27 cellular contexts compared by ENCODE assay signal in the genomic region with DNA sequence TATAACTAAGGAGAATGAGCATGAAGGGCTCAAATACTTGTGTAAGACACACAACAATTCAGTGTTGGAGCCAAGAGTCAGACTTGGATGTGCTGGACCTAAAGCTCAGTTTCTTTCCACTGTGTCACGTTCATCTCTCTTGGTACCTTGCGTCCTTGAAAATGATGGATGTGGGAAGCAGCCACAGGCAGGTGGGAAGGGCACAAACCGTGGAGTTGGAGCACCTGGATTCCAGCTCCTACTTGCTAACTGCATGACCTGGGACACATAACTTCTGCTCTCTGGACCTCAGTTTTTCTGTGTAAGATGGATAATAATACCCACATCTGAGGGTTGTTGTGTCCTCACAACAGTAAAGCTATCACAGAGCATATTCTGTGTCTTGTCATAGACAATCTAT.
"Had no signal": no experiment of that assay in that cellular context is flagged by ENCODE, and none has a peak within 500 bp of the region (broad histone marks: within the 10 kb centered on the region; RNA-seq: fewer than 3 reads in every experiment).

No MANE protein-coding gene starts in this region.

- H3K9ac ChIP-seq: parathyroid adenoma had no signal

- DNase-seq: naive thymus-derived CD4-positive, alpha-beta T cell; natural killer cell; nephron progenitor cell; nucleus accumbens; ovary; psoas muscle; right cardiac atrium; right lobe of liver; sigmoid colon; small intestine; stimulated activated CD4-positive, alpha-beta T cell treated with anti-CD3 and anti-CD28 coated beads, Interleukin-15, amount 100 ng/mL, for 24 hours; stimulated activated CD4-positive, alpha-beta T cell treated with anti-CD3 and anti-CD28 coated beads, Interleukin-2, amount 100 ng/mL, for 24 hours; stimulated activated CD4-positive, alpha-beta T cell treated with anti-CD3 and anti-CD28 coated beads, Interleukin-2, amount 100 ng/mL, for 48 hours; stimulated activated CD4-positive, alpha-beta T cell treated with anti-CD3 and anti-CD28 coated beads, Interleukin-4, amount 100 ng/mL, for 24 hours; stimulated activated naive B cell treated with anti-CD40 and anti-IgM and Interleukin-4, amounts not matched to agents 10 μg/mL and 1 μg/mL and 100 μg/mL, for 72 hours; stimulated activated naive CD4-positive, alpha-beta T cell treated with Interleukin-2 at 50 U/mL for 16 hours; stomach; tibial artery; transverse colon; upper lobe of left lung; uterus had no signal

- H3K4me1 Mint-ChIP-seq: natural killer cell; stimulated activated effector memory CD8-positive, alpha-beta T cell treated with anti-CD3 and anti-CD28 coated beads, Interleukin-12 subunit alpha, Interleukin-12 subunit beta, amount 100 ng/mL, for 72 hours; stimulated activated naive B cell treated with anti-CD40 and anti-IgM and Interleukin-4, amounts not matched to agents 10 μg/mL and 1 μg/mL and 100 μg/mL, for 72 hours had no signal

- H3K9me3 ChIP-seq: neutrophil, ovary, psoas muscle, right lobe of liver, sigmoid colon, stomach, tibial artery, transverse colon, upper lobe of left lung, uterus had no signal

- H2AFZ ChIP-seq: parathyroid adenoma had no signal

- H3K27me3 ChIP-seq: neutrophil, ovary, right lobe of liver, sigmoid colon, stomach, tibial artery, transverse colon, upper lobe of left lung, uterus had no signal

- H3K4me1 ChIP-seq: psoas muscle, upper lobe of left lung, uterus had no signal

- H3K27ac ChIP-seq: neutrophil, ovary, parathyroid adenoma, psoas muscle, right lobe of liver, sigmoid colon, stomach, tibial artery, transverse colon, upper lobe of left lung had no signal

- H3K79me2 ChIP-seq: parathyroid adenoma had no signal

- H3K36me3 Mint-ChIP-seq: natural killer cell; stimulated activated effector memory CD8-positive, alpha-beta T cell treated with anti-CD3 and anti-CD28 coated beads, Interleukin-12 subunit alpha, Interleukin-12 subunit beta, amount 100 ng/mL, for 72 hours had no signal

- H3K36me3 ChIP-seq: neutrophil, ovary, right lobe of liver, sigmoid colon, stomach, tibial artery, transverse colon, upper lobe of left lung, uterus had no signal

- H3K27me3 Mint-ChIP-seq: naive thymus-derived CD4-positive, alpha-beta T cell; progenitor cell of endocrine pancreas; stimulated activated naive B cell treated with anti-CD40 and anti-IgM and Interleukin-4, amounts not matched to agents 10 μg/mL and 1 μg/mL and 100 μg/mL, for 72 hours; stimulated activated naive CD8-positive, alpha-beta T cell treated with anti-CD3 and anti-CD28 coated beads, Interleukin-15, Interleukin-2, amounts not matched to agents 100 ng/mL and 50 ng/mL, for 24 hours had no signal

- H3K4me3 Mint-ChIP-seq: naive thymus-derived CD4-positive, alpha-beta T cell; natural killer cell; nephron progenitor cell; neural crest cell; stimulated activated effector memory CD8-positive, alpha-beta T cell treated with anti-CD3 and anti-CD28 coated beads, Interleukin-12 subunit alpha, Interleukin-12 subunit beta, amount 100 ng/mL, for 72 hours; stimulated activated naive B cell treated with anti-CD40 and anti-IgM and Interleukin-4, amounts not matched to agents 10 μg/mL and 1 μg/mL and 100 μg/mL, for 72 hours; stimulated activated naive CD8-positive, alpha-beta T cell treated with anti-CD3 and anti-CD28 coated beads, Interleukin-15, Interleukin-2, amounts not matched to agents 100 ng/mL and 50 ng/mL, for 24 hours had no signal

- H3K27ac Mint-ChIP-seq: natural killer cell; nephron progenitor cell; progenitor cell of endocrine pancreas; stimulated activated effector memory CD8-positive, alpha-beta T cell treated with anti-CD3 and anti-CD28 coated beads, Interleukin-12 subunit alpha, Interleukin-12 subunit beta, amount 100 ng/mL, for 72 hours; stimulated activated naive B cell treated with anti-CD40 and anti-IgM and Interleukin-4, amounts not matched to agents 10 μg/mL and 1 μg/mL and 100 μg/mL, for 72 hours; stimulated activated naive CD8-positive, alpha-beta T cell treated with anti-CD3 and anti-CD28 coated beads, Interleukin-15, Interleukin-2, amounts not matched to agents 100 ng/mL and 50 ng/mL, for 24 hours had no signal

- H3K9me3 Mint-ChIP-seq: natural killer cell; neural crest cell; stimulated activated effector memory CD8-positive, alpha-beta T cell treated with anti-CD3 and anti-CD28 coated beads, Interleukin-12 subunit alpha, Interleukin-12 subunit beta, amount 100 ng/mL, for 72 hours; stimulated activated naive B cell treated with anti-CD40 and anti-IgM and Interleukin-4, amounts not matched to agents 10 μg/mL and 1 μg/mL and 100 μg/mL, for 72 hours; stimulated activated naive CD8-positive, alpha-beta T cell treated with anti-CD3 and anti-CD28 coated beads, Interleukin-15, Interleukin-2, amounts not matched to agents 100 ng/mL and 50 ng/mL, for 24 hours had no signal

- H3K4me3 ChIP-seq: ovary, psoas muscle, right lobe of liver, sigmoid colon, stomach, tibial artery, transverse colon, upper lobe of left lung, uterus had no signal
